Comparison of ENCODE assay signal across 1 cellular context in genomic region chr14:58637391-58638230, GRCh38.
TF ChIP-seq lines count a peak whose summit lies in the region.

TSS of gene DACT1 (plus strand) at chr14:58637962. CDS start at chr14:58638203, 241 bp downstream.

TF ChIP-seq in HepG2, 621 proteins besides CTCF, POLR2A, EP300 and RAD21 (continued from another document):
- TF ChIP-seq DZIP1 (CRISPR knock-in tag; IDR thresholded peaks at IDR 0.05) (no peak), ZNF121 (CRISPR knock-in tag; IDR thresholded peaks at IDR 0.05) (0 out of 2 replicates have a peak, but pooled peaks have one; percentile 28), ZNF558 (CRISPR knock-in tag; IDR thresholded peaks at IDR 0.05; ENCODE audit: borderline replicate concordance) (no peak), MTERF4 (CRISPR knock-in tag; IDR thresholded peaks at IDR 0.05) (no peak), FOXO1 (CRISPR knock-in tag; IDR thresholded peaks at IDR 0.05) (no peak), ZNF777 (CRISPR knock-in tag; IDR thresholded peaks at IDR 0.05) (peak; percentile 50), ZNF547 (CRISPR knock-in tag; IDR thresholded peaks at IDR 0.05) (no peak), CSRNP1 (CRISPR knock-in tag; IDR thresholded peaks at IDR 0.05) (no peak), GMEB2 (CRISPR knock-in tag; IDR thresholded peaks at IDR 0.05; ENCODE audit: low read depth) (no peak), ZBTB3 (CRISPR knock-in tag; IDR thresholded peaks at IDR 0.05; ENCODE audit: borderline replicate concordance, low read depth) (no peak), THAP9 (CRISPR knock-in tag; IDR thresholded peaks at IDR 0.05; ENCODE audit: borderline replicate concordance) (no peak), IKZF4 (CRISPR knock-in tag; IDR thresholded peaks at IDR 0.05; ENCODE audit: borderline replicate concordance, low read depth, not compliant biosample characterization) (no peak), ZNF687 (CRISPR knock-in tag; IDR thresholded peaks at IDR 0.05) (0 out of 2 replicates have a peak, but pooled peaks have one; percentile 8), ZFP91 (CRISPR knock-in tag; IDR thresholded peaks at IDR 0.05; ENCODE audit: borderline replicate concordance) (no peak), HIC2 (CRISPR knock-in tag; IDR thresholded peaks at IDR 0.05; ENCODE audit: low read depth) (no peak), NR3C1 (CRISPR knock-in tag; IDR thresholded peaks at IDR 0.05) (no peak), TP53 (CRISPR knock-in tag; conservative IDR thresholded peaks at IDR 0.05) (no peak), ASH2L (IDR thresholded peaks at IDR 0.05; ENCODE audit: insufficient read length, low read depth, low read length) (no peak), RFX3 (CRISPR knock-in tag; IDR thresholded peaks at IDR 0.05) (no peak), SAFB2 (CRISPR knock-in tag; IDR thresholded peaks at IDR 0.05; ENCODE audit: borderline replicate concordance, low read depth) (no peak)
